Comparison of ENCODE assay signal across 5 cellular contexts in the genomic region with DNA sequence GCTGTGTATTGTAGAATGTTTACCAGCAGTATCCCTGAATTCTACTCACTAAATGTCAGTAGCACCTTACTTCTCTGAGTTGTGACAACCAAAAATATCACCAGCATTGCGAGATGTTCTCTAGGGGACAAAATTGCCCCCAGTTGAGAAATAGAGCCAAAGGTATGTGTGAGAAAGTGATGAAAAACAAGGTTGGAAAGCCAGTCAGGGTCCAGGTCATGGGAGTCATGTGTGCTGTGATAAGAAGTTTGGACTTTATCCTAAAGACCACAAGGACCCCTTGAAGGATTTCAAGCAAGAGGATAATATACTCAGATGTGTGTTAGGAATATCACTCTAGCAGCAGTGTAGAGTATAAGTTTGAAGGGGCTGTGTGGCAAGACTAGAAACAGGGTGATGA. TPM values are rescaled to one million over a fixed set of nuclear protein-coding genes. Genes with fewer than 3 reads are reported as not detected.
"Had no signal": no experiment of that assay in that cellular context is flagged by ENCODE, and none has a peak within 500 bp of the region (broad histone marks: within the 10 kb centered on the region; RNA-seq: fewer than 3 reads in every experiment).

No MANE protein-coding gene starts in this region.

RNA-seq across cellular contexts. Expression of gene GPC3, which starts 30.9 kb away (rescaled TPM):
- total RNA-seq: dermis blood vessel endothelial cell, dermis microvascular lymphatic vessel endothelial cell, endothelial cell of umbilical vein, fibroblast of villous mesenchyme, glomerular endothelial cell had no signal
- polyA plus RNA-seq: endothelial cell of umbilical vein had no signal
